ENCODE assay signal across 13 cellular contexts in genomic region chr1:37673920-37674319, GRCh38. TPM values are rescaled to one million over a fixed set of nuclear protein-coding genes. Genes with fewer than 3 reads are reported as not detected.
DNase-seq lines count a peak whose midpoint lies in the region; ATAC-seq and TF ChIP-seq lines count a peak whose summit lies in the region.
"Had no signal": no experiment of that assay in that cellular context is flagged by ENCODE, and none has a peak within 500 bp of the region (broad histone marks: within the 10 kb centered on the region; RNA-seq: fewer than 3 reads in every experiment).

No MANE protein-coding gene starts in this region.

- no peak for TF ChIP-seq CTCF in GM13976 (IDR thresholded peaks at IDR 0.05; ENCODE audit: borderline replicate concordance, control extremely low read depth, extremely low read depth, insufficient read depth, missing control alignments)

- intact Hi-C loops in left colon (cut with DNase I, micrococcal nuclease): loop anchor here in 1 of 2 donors (5.0 kb wide), 1 partner anchor 72 kb away; no protein-coding TSS in a partner anchor

- ATAC-seq in left colon (peak; percentile 70), HG03039 (IDR thresholded peaks at IDR 0.05; ENCODE audit: unreplicated experiment) (no peak)
- ATAC-seq: sciatic nerve had no signal

- in situ Hi-C loops in GM13976 (cut with MboI; ENCODE audit: low sequenced_read_pairs, unreplicated experiment): loop anchor here (10.0 kb wide), 1 partner anchor 69 kb away; no protein-coding TSS in a partner anchor

- DNase-seq in activated gamma-delta T cell treated with Interleukin-2 at 50 U/mL for 16 hours (peak; percentile 38), activated gamma-delta T cell (lab: John Stamatoyannopoulos, UW) (no peak), activated T-cell treated with anti-CD3 and anti-CD28 coated beads for 48 hours (ENCODE audit: low read depth) (peak; percentile 63), left colon (peak in 1 of 2 donors; percentile 24), GM13976 (ENCODE audit: low spot score) (no peak), NCI-H2107 (lab: John Stamatoyannopoulos, UW) (no peak), AML-193 (lab: John Stamatoyannopoulos, UW) (no peak)
- DNase-seq: amygdala, NCI-H146 had no signal

RNA-seq across cellular contexts. Expression of gene CDCA8, which starts 18.4 kb away (rescaled TPM):
- 10 to 100 TPM in 1 of 2 donors, 1 to 10 TPM in 1; 7.9 to 10.2 TPM for total RNA-seq in left colon

RNA-seq across cellular contexts. Expression of gene RSPO1, which starts 39.2 kb away (rescaled TPM):
- under 1 TPM; 0.52 to 0.78 TPM for total RNA-seq in left colon
- total RNA-seq: A673, lung microvascular endothelial cell had no signal

Comparison
In these comparisons a context has a peak if more than half of its experiments do, and no peak if none do; other contexts are left out.
1. DNase-seq: peak in activated gamma-delta T cell treated with Interleukin-2 at 50 U/mL for 16 hours (single experiment) and activated T-cell treated with anti-CD3 and anti-CD28 coated beads for 48 hours (single experiment); none in activated gamma-delta T cell (single experiment), GM13976 (single experiment), NCI-H2107 (single experiment) and AML-193 (0 of 2).